In genomic region chr7:23654508-23654907, GRCh38 we compare ENCODE assay signal across 9 cellular contexts. TPM values are rescaled to one million over a fixed set of nuclear protein-coding genes. Genes with fewer than 3 reads are reported as not detected.
A peak's percentile ranks its signal among the peaks of the same experiment; 100 is the strongest.
DNase-seq lines count a peak whose midpoint lies in the region; ATAC-seq, FAIRE-seq and TF ChIP-seq lines count a peak whose summit lies in the region.
"Had no signal": no experiment of that assay in that cellular context is flagged by ENCODE, and none has a peak within 500 bp of the region (broad histone marks: within the 10 kb centered on the region; RNA-seq: fewer than 3 reads in every experiment).

No MANE protein-coding gene starts in this region.

- peaks cover 16% of the 10 kb centered on the region for H3K9me3 ChIP-seq in lower lobe of right lung

- H3K36me3 ChIP-seq in lower lobe of right lung, result no peaks in the 10 kb centered on the region

- intact Hi-C loops in lower lobe of right lung (cut with DNase I), result no loop called here

- ATAC-seq in lower lobe of right lung, result peak in 1 of 2 donors; percentile 46
- no peak for ATAC-seq in HG02678 (IDR thresholded peaks at IDR 0.05; ENCODE audit: unreplicated experiment)
- ATAC-seq: stimulated activated memory B cell treated with anti-CD40 and anti-IgM and Interleukin-4, amounts not matched to agents 10 μg/mL and 1 μg/mL and 100 μg/mL, for 72 hours had no signal

- no peak for FAIRE-seq in D721Med (lab: Jason Lieb, UNC)

- DNase-seq in D721Med (ENCODE audit: insufficient read length, low spot score) (no peak), HT1080 (ENCODE audit: low read depth) (peak; percentile 43), amniotic epithelial cell (ENCODE audit: low read depth) (peak; percentile 52), lower lobe of right lung (no peak), epidermal melanocyte (ENCODE audit: insufficient read length, low spot score) (no peak), NCI-H345 (lab: John Stamatoyannopoulos, UW) (no peak)
- DNase-seq in stimulated activated naive CD4-positive, alpha-beta T cell (lab: John Stamatoyannopoulos, UW), result no peak

- TF ChIP-seq CTCF in D721Med (IDR thresholded peaks at IDR 0.05; ENCODE audit: insufficient read depth, missing control alignments), result peak; percentile 63
- peak; percentile 26 for TF ChIP-seq CTCF in lower lobe of right lung (IDR thresholded peaks at IDR 0.05)

- no peak overlapping the region for H3K4me3 ChIP-seq in lower lobe of right lung

- H3K4me1 ChIP-seq in lower lobe of right lung, result no peaks in the 10 kb centered on the region

- H3K27ac ChIP-seq in lower lobe of right lung, result no peak overlapping the region

- H3K27me3 ChIP-seq in lower lobe of right lung (ENCODE audit: low read depth), result no peaks in the 10 kb centered on the region

RNA-seq across cellular contexts. Expression of gene FAM221A, which starts 25.5 kb away (rescaled TPM):
- not detected in 2 replicates for total RNA-seq in HT1080 (2014; rRNA removed; shearing (Covaris generic))
- polyA plus RNA-seq in HT1080 (2015; cell fraction: cytosol; rRNA removed), result not detected in 2 replicates
- polyA plus RNA-seq in HT1080 (2015; cell fraction: nucleus; rRNA removed), result 0.06 TPM in 1 of 2 replicates, not detected in the other
- total RNA-seq in lower lobe of right lung, result 10.3 TPM

RNA-seq across cellular contexts. Expression of gene STK31, which starts 55.5 kb away (rescaled TPM):
- 0.02 TPM in 1 of 2 replicates, not detected in the other for total RNA-seq in HT1080 (2014; rRNA removed; shearing (Covaris generic))
- not detected in 2 replicates for polyA plus RNA-seq in HT1080 (2015; cell fraction: cytosol; rRNA removed)
- 0.05 TPM in 1 of 2 replicates, not detected in the other for polyA plus RNA-seq in HT1080 (2015; cell fraction: nucleus; rRNA removed)
- total RNA-seq in lower lobe of right lung, result 1.0 TPM

RNA-seq across cellular contexts. Expression of gene CCDC126, which starts 57.3 kb away (rescaled TPM):
- total RNA-seq in HT1080 (2014; rRNA removed; shearing (Covaris generic)), result 7.8 and 9.1 TPM in 2 replicates
- polyA plus RNA-seq in HT1080 (2015; cell fraction: cytosol; rRNA removed), result 7.7 and 7.8 TPM in 2 replicates
- 7.2 and 7.6 TPM in 2 replicates for polyA plus RNA-seq in HT1080 (2015; cell fraction: nucleus; rRNA removed)
- 15.5 TPM for total RNA-seq in lower lobe of right lung

Comparison
In these comparisons a context has a peak if more than half of its experiments do, and no peak if none do; other contexts are left out.
1. DNase-seq: peak in HT1080 (single experiment) and amniotic epithelial cell (single experiment); none in D721Med (single experiment), lower lobe of right lung (single experiment), stimulated activated naive CD4-positive, alpha-beta T cell (0 of 6), epidermal melanocyte (single experiment) and NCI-H345 (single experiment).
2. RNA of gene FAM221A, which starts 25.5 kb away (total RNA-seq): 10.3 TPM in lower lobe of right lung (single experiment); not detected in HT1080; every median in the first group is over 10 times any median in the second.